8 cellular contexts compared by ENCODE assay signal in genomic region chr1:61078611-61079010, GRCh38. TPM values are rescaled to one million over a fixed set of nuclear protein-coding genes. Genes with fewer than 3 reads are reported as not detected.
DNase-seq lines count a peak whose midpoint lies in the region; ATAC-seq and TF ChIP-seq lines count a peak whose summit lies in the region.

No MANE protein-coding gene starts in this region.

- peaks cover 23 to 49% (median 38%) of the 10 kb centered on the region in 4 donors for H3K4me1 Mint-ChIP-seq in CD4-positive, CD25-positive, alpha-beta regulatory T cell

- peak overlapping the region; percentile 38 for H3K27ac ChIP-seq in CD4-positive, CD25-positive, alpha-beta regulatory T cell (ENCODE audit: insufficient read depth, low read length, poor library complexity, severe bottlenecking)
- H3K27ac ChIP-seq in PC-3 (ENCODE audit: low read length) (no peak overlapping the region), neutrophil (no peak overlapping the region), RWPE1 (no peak overlapping the region)

- H3K27me3 Mint-ChIP-seq in CD4-positive, CD25-positive, alpha-beta regulatory T cell, result peaks cover 46% of the 10 kb centered on the region

- H3K36me3 ChIP-seq in CD4-positive, CD25-positive, alpha-beta regulatory T cell (ENCODE audit: control insufficient read depth, insufficient read depth, low read length), result no peaks in the 10 kb centered on the region
- H3K36me3 ChIP-seq in PC-3 (ENCODE audit: low read depth, low read length) (no peaks in the 10 kb centered on the region), endocrine pancreas (ENCODE audit: control insufficient read depth, insufficient read depth, low read length) (no peaks in the 10 kb centered on the region), neutrophil (no peaks in the 10 kb centered on the region)

- H3K4me1 ChIP-seq in CD4-positive, CD25-positive, alpha-beta regulatory T cell (ENCODE audit: control insufficient read depth, insufficient read depth, low read length, poor library complexity, severe bottlenecking), result peaks cover 52% of the 10 kb centered on the region
- H3K4me1 ChIP-seq in PC-3 (ENCODE audit: insufficient read depth, low read length) (peaks cover 42% of the 10 kb centered on the region), endocrine pancreas (ENCODE audit: control insufficient read depth, insufficient read depth, low read length) (peaks cover 19% of the 10 kb centered on the region), neutrophil (ENCODE audit: control insufficient read depth in 1 of 2, insufficient read depth in 1 of 2, low read depth in 1 of 2, low read length in 1 of 2) (peaks cover 41 to 44% of the 10 kb centered on the region in 2 experiments)

- H3K4me3 ChIP-seq in CD4-positive, CD25-positive, alpha-beta regulatory T cell (ENCODE audit: low read depth, low read length), result peak overlapping the region; percentile 99
- H3K4me3 ChIP-seq in PC-3 (ENCODE audit: low read length), result peak overlapping the region; percentile 76
- H3K4me3 ChIP-seq in endocrine pancreas (ENCODE audit: control insufficient read depth, insufficient read depth, low read length), result peak overlapping the region; percentile 100
- H3K4me3 ChIP-seq in neutrophil (ENCODE audit: low read depth in 1 of 2, low read length in 1 of 2), result peak overlapping the region; percentile 76 to 79

- H3K27ac Mint-ChIP-seq in CD4-positive, CD25-positive, alpha-beta regulatory T cell, result peak overlapping the region in 2 of 3 donors; percentile 5 to 90

- peaks cover 0 to 4% (median 0%) of the 10 kb centered on the region in 7 donors for H3K9me3 Mint-ChIP-seq in CD4-positive, CD25-positive, alpha-beta regulatory T cell

- H3K27me3 ChIP-seq in CD4-positive, CD25-positive, alpha-beta regulatory T cell (ENCODE audit: control insufficient read depth, insufficient read depth, low read length), result peaks cover 11% of the 10 kb centered on the region
- no peaks in the 10 kb centered on the region for H3K27me3 ChIP-seq in PC-3 (ENCODE audit: low read length)
- no peaks in the 10 kb centered on the region for H3K27me3 ChIP-seq in endocrine pancreas (ENCODE audit: control insufficient read depth, insufficient read depth, low read length)
- peaks cover 52% of the 10 kb centered on the region for H3K27me3 ChIP-seq in neutrophil

- no peaks in the 10 kb centered on the region for H3K9me2 ChIP-seq in PC-3 (replicated peaks; ENCODE audit: low read length)

- no peaks in the 10 kb centered on the region for H3K9me3 ChIP-seq in CD4-positive, CD25-positive, alpha-beta regulatory T cell (ENCODE audit: control insufficient read depth in 2 of 2, low read length in 2 of 2)
- H3K9me3 ChIP-seq in PC-3 (ENCODE audit: low read length) (no peaks in the 10 kb centered on the region), endocrine pancreas (ENCODE audit: control insufficient read depth, low read length) (no peaks in the 10 kb centered on the region), neutrophil (no peaks in the 10 kb centered on the region)

- POLR2A ChIA-PET in PC-3 (lab: Charles Lee; ENCODE audit: unreplicated experiment), result interaction anchor here (0.7 kb wide), 1 partner anchor 193 kb away, joined by 3 read pairs; no protein-coding TSS in a partner anchor
- POLR2A ChIA-PET in RWPE1 (lab: Yijun Ruan, JAX; ENCODE audit: low non-redundant PET), result interaction anchor here (0.6 kb wide), 1 partner anchor 45 kb away, joined by 3 read pairs; no protein-coding TSS in a partner anchor

- H4K20me1 ChIP-seq in PC-3 (ENCODE audit: low read length), result no peaks in the 10 kb centered on the region

- no peaks in the 10 kb centered on the region for H3K36me3 Mint-ChIP-seq in CD4-positive, CD25-positive, alpha-beta regulatory T cell

- CTCF ChIA-PET in PC-3 (lab: Charles Lee), result interaction anchor here (1.7 kb wide), 1 partner anchor 29 kb away, joined by 8 read pairs; no protein-coding TSS in a partner anchor
- CTCF ChIA-PET in RWPE1 (lab: Yijun Ruan, JAX), result interaction anchor here (0.5 to 2.8 kb wide), 3 partner anchors 29 to 502 kb away, joined by 3 to 23 read pairs (median 3); no protein-coding TSS in a partner anchor

- no peaks in the 10 kb centered on the region for H3F3A ChIP-seq in PC-3 (ENCODE audit: low read length, unreplicated experiment)

- peak overlapping the region; percentile 90 to 98 (median 92) for H3K4me3 Mint-ChIP-seq in CD4-positive, CD25-positive, alpha-beta regulatory T cell

- H3K79me2 ChIP-seq in PC-3 (ENCODE audit: low read length), result peaks cover 6% of the 10 kb centered on the region; the same call in 1 of the 2 replicates

- DNase-seq in CD4-positive, CD25-positive, alpha-beta regulatory T cell, result no peak
- no peak for DNase-seq in PC-3
- DNase-seq in activated CD4-positive, alpha-beta T cell treated with anti-CD3 and anti-CD28 coated beads, Interleukin-2, amount 50 U/mL, for 48 hours, result no peak
- DNase-seq in RWPE1 (ENCODE audit: low spot score), result no peak

- intact Hi-C loops in PC-3 (cut with micrococcal nuclease), result no loop called here

- no peak for ATAC-seq in CD4-positive, CD25-positive, alpha-beta regulatory T cell (ENCODE audit: low read depth in 2 of 2)
- ATAC-seq in PC-3, result no peak
- ATAC-seq in HG03025 (IDR thresholded peaks at IDR 0.05; ENCODE audit: low FRiP score, unreplicated experiment), result no peak
- no peak for ATAC-seq in HG02973 (IDR thresholded peaks at IDR 0.05; ENCODE audit: unreplicated experiment)

- H2AFZ ChIP-seq in PC-3 (ENCODE audit: low read length), result peak overlapping the region; percentile 44; the same call in 1 of the 2 replicates

- peak overlapping the region; percentile 93 for H3K4me2 ChIP-seq in PC-3 (ENCODE audit: low read length)

- H3K9ac ChIP-seq in PC-3 (ENCODE audit: low read length) (no peak overlapping the region), endocrine pancreas (ENCODE audit: control insufficient read depth, insufficient read depth, low read length) (no peak overlapping the region)

- no TSS peak for BruUV-seq in PC-3 (replicated peaks; lab: Mats Ljungman, UMichigan)

- no peak for TF ChIP-seq CTCF in PC-3 (conservative IDR thresholded peaks at IDR 0.05; ENCODE audit: low read depth, low read length)
- TF ChIP-seq CTCF in neutrophil (IDR thresholded peaks at IDR 0.05), result no peak
- TF ChIP-seq CTCF in RWPE1 (conservative IDR thresholded peaks at IDR 0.05; ENCODE audit: low read depth), result no peak

RNA-seq across cellular contexts. Expression of gene NFIA, which starts 3.8 kb away (rescaled TPM):
- 1.5 TPM for total RNA-seq in CD4-positive, CD25-positive, alpha-beta regulatory T cell
- 1 to 10 TPM in 3 of 4 donors, under 1 TPM in 1; 0.86 to 3.9 (median 2.1) TPM for polyA plus RNA-seq in CD4-positive, CD25-positive, alpha-beta regulatory T cell
- 5.2 and 12.7 TPM in 2 replicates for total RNA-seq in PC-3 (2014; rRNA removed)
